Comparison of ENCODE assay signal across 8 cellular contexts in the genomic region with DNA sequence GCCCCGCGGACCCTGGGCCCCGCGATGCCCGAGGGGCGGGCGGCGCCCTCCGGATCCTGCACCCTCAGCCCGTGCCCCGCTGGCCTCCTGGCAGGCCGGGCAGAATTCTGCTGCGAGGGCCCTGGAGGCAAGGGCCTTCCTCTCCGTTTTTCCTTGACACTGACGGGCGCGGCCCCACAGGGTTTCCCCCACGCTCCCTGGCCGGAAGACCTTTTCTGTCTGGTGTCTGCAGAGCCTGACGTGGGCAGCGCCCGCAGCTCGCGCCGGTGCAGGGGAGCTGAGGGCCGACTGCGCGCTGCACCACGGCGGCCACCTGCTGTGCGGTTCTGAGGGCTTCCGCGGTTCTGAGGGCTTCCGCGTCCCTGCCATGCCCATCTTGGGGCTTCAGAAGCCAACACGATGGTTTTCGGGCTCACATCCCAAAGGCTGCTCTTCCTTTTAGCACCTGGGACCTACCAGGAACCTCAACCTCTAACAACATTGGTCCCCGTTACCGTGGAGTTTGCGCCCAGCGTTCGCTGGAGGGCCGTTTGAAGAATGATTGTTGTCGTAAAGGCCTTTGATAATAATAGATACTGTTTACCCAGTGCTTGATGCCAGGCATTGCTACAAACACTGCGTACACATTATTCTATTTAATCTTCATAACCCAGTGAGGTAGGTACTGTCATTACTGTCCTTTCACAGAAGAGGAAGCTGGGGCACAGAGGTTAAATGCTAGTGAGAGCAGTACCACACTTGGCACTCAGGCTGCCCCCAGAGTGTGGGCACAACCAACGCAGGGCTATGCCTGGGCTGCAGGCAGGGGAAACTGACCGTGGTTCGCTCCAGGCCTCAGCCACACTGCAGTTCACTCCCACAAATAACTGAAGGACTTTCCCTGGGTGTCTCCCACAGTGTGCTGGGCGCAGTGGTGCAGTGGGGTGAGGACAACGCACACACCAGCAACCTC. TPM values are rescaled to one million over a fixed set of nuclear protein-coding genes. Genes with fewer than 3 reads are reported as not detected.
DNase-seq lines count a peak whose midpoint lies in the region; ATAC-seq and TF ChIP-seq lines count a peak whose summit lies in the region.

No MANE protein-coding gene starts in this region.

- BruUV-seq in Caco-2 (replicated peaks; lab: Mats Ljungman, UMichigan), result TSS peak; percentile 73

- H3K36me3 Mint-ChIP-seq in Caco-2 (ENCODE audit: insufficient read depth, unreplicated experiment), result peaks cover 7% of the 10 kb centered on the region

- H3K9me3 ChIP-seq in Caco-2, result no peaks in the 10 kb centered on the region
- H3K9me3 ChIP-seq in mucosa of rectum (ENCODE audit: control insufficient read depth in 2 of 2, low read length in 2 of 2), result no peaks in the 10 kb centered on the region

- H3K27me3 ChIP-seq in Caco-2 (replicated peaks; ENCODE audit: control insufficient read depth, insufficient read depth, low read length), result no peaks in the 10 kb centered on the region
- peaks cover 0 to 3% of the 10 kb centered on the region in 2 donors for H3K27me3 ChIP-seq in mucosa of rectum (ENCODE audit: control insufficient read depth in 2 of 2, insufficient read depth in 2 of 2, low read length in 2 of 2)

- no peak for TF ChIP-seq CTCF in Caco-2 (IDR thresholded peaks at IDR 0.05; ENCODE audit: insufficient read depth in 1 of 2, low read depth in 1 of 2, low read length in 1 of 2, severe bottlenecking in 1 of 2, unreplicated experiment in 1 of 2)

- peak; percentile 42 for ATAC-seq in GM19467 (IDR thresholded peaks at IDR 0.05; ENCODE audit: unreplicated experiment)
- ATAC-seq in HG03565 (IDR thresholded peaks at IDR 0.05; ENCODE audit: unreplicated experiment), result peak; percentile 30
- peak; percentile 48 for ATAC-seq in stimulated activated naive CD8-positive, alpha-beta T cell treated with anti-CD3 and anti-CD28 coated beads, Interleukin-15, Interleukin-2, amounts not matched to agents 100 U/mL and 50 U/mL, for 24 hours

- H3K4me1 ChIP-seq in Caco-2, result no peaks in the 10 kb centered on the region
- peaks cover 8 to 13% of the 10 kb centered on the region in 2 donors for H3K4me1 ChIP-seq in mucosa of rectum (ENCODE audit: control insufficient read depth in 2 of 2, insufficient read depth in 2 of 2, low read length in 2 of 2)

- peak overlapping the region; percentile 73 for H3K27ac Mint-ChIP-seq in Caco-2 (ENCODE audit: unreplicated experiment)

- intact Hi-C loops in Caco-2 (cut with micrococcal nuclease; ENCODE audit: unreplicated experiment), result loop anchor here (1.0 kb wide), 1 partner anchor 12 kb away; no protein-coding TSS in a partner anchor

- peak overlapping the region; percentile 32 to 73 for H3K9ac ChIP-seq in mucosa of rectum (ENCODE audit: low read depth in 1 of 2, low read length in 2 of 2)

- no peak for DNase-seq in Caco-2
- DNase-seq in activated CD4-positive, CD25-positive, alpha-beta regulatory T cell treated with anti-CD3 and anti-CD28 coated beads, Interleukin-2, amount 50 U/mL, for 16 hours (ENCODE audit: low read depth, low spot score), result peak; percentile 15
- DNase-seq in dermis blood vessel endothelial cell, result peak; percentile 35
- peak; percentile 63 for DNase-seq in stimulated activated naive CD8-positive, alpha-beta T cell treated with anti-CD3 and anti-CD28 coated beads, Interleukin-15, Interleukin-2, amounts not matched to agents 100 U/mL and 50 U/mL, for 24 hours
- DNase-seq in dedifferentiated amniotic fluid mesenchymal stem cell (ENCODE audit: extremely low spot score), result no peak

- peak overlapping the region; percentile 13 to 38 for H3K27ac ChIP-seq in mucosa of rectum (ENCODE audit: low read depth in 2 of 2, low read length in 2 of 2)

- H3K36me3 ChIP-seq in Caco-2 (ENCODE audit: control insufficient read depth, insufficient read depth, low read length) (no peaks in the 10 kb centered on the region), mucosa of rectum (ENCODE audit: control insufficient read depth in 2 of 2, insufficient read depth in 2 of 2, low read length in 2 of 2) (no peaks in the 10 kb centered on the region)

- H3K27me3 Mint-ChIP-seq in Caco-2 (ENCODE audit: insufficient read depth, unreplicated experiment), result no peaks in the 10 kb centered on the region

- H3K9me3 Mint-ChIP-seq in Caco-2 (ENCODE audit: unreplicated experiment), result no peaks in the 10 kb centered on the region

- peak overlapping the region; percentile 92 for H3K4me3 Mint-ChIP-seq in Caco-2 (ENCODE audit: unreplicated experiment)

- POLR2A ChIA-PET in Caco-2 (lab: Charles Lee), result no interaction called here

- H3K4me3 ChIP-seq in Caco-2 (ENCODE audit: low read depth, low read length) (peak overlapping the region; percentile 75), mucosa of rectum (ENCODE audit: low read length in 2 of 2) (peak overlapping the region; percentile 73)

- CTCF ChIA-PET in Caco-2 (lab: Charles Lee), result no interaction called here

- H3K4me1 Mint-ChIP-seq in Caco-2 (ENCODE audit: low read depth, unreplicated experiment), result peaks cover 7% of the 10 kb centered on the region

RNA-seq across cellular contexts. Expression of gene ACSL1, which starts 0.8 kb away (rescaled TPM):
- total RNA-seq in Caco-2 (2022), result 76.3 and 100 TPM in 2 replicates
- 8.7 and 10.4 TPM in 2 replicates for total RNA-seq in dermis blood vessel endothelial cell

Comparison
In these comparisons a context has a peak if more than half of its experiments do, and no peak if none do; other contexts are left out.
1. DNase-seq: peak in activated CD4-positive, CD25-positive, alpha-beta regulatory T cell treated with anti-CD3 and anti-CD28 coated beads, Interleukin-2, amount 50 U/mL, for 16 hours (single experiment), dermis blood vessel endothelial cell (single experiment) and stimulated activated naive CD8-positive, alpha-beta T cell treated with anti-CD3 and anti-CD28 coated beads, Interleukin-15, Interleukin-2, amounts not matched to agents 100 U/mL and 50 U/mL, for 24 hours (single experiment); none in Caco-2 (0 of 2) and dedifferentiated amniotic fluid mesenchymal stem cell (single experiment).
2. Peak in every context shown above with its lines, with median percentiles within 50 percentile points of each other: ATAC-seq.